ENCODE assay signal across 1 cellular context in the genomic region with DNA sequence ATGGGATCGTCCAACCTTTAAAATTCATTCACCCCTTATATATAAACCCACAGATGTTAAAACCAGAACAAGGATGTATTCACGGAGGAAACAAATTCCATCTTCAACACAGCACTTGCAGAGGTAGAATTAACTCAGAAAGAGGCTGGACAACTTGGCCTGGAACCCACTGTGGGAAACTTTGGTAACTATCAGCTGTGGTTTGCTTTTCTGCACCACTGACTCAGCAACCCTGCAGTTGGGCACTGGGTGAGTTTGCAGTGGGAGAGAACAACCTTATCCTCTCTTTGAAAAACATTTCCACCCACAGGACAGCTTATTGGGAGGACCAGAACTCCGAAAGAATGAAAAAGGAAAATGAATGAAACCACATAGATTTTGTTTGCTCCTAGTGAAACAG.
TF ChIP-seq lines count a peak whose summit lies in the region.

No MANE protein-coding gene starts in this region.

TF ChIP-seq in H1, 55 proteins besides CTCF, POLR2A, EP300 and RAD21 (continued from another document):
- no peak for TF ChIP-seq ZNF274 (IDR thresholded peaks at IDR 0.05; ENCODE audit: borderline replicate concordance, extremely low read depth, low read length)
- no peak for TF ChIP-seq JUN (IDR thresholded peaks at IDR 0.05; ENCODE audit: low read depth, low read length)
- no peak for TF ChIP-seq RXRA (IDR thresholded peaks at IDR 0.05; ENCODE audit: insufficient read depth, low read depth, low read length)
- no peak for TF ChIP-seq NANOG (IDR thresholded peaks at IDR 0.05; ENCODE audit: insufficient read depth, low read depth, low read length, poor library complexity, severe bottlenecking)
- TF ChIP-seq, protein P1, sequence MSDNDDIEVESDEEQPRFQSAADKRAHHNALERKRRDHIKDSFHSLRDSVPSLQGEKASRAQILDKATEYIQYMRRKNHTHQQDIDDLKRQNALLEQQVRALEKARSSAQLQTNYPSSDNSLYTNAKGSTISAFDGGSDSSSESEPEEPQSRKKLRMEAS (IDR thresholded peaks at IDR 0.05), result no peak
